Comparison of ENCODE assay signal across 1 cellular context in the genomic region with DNA sequence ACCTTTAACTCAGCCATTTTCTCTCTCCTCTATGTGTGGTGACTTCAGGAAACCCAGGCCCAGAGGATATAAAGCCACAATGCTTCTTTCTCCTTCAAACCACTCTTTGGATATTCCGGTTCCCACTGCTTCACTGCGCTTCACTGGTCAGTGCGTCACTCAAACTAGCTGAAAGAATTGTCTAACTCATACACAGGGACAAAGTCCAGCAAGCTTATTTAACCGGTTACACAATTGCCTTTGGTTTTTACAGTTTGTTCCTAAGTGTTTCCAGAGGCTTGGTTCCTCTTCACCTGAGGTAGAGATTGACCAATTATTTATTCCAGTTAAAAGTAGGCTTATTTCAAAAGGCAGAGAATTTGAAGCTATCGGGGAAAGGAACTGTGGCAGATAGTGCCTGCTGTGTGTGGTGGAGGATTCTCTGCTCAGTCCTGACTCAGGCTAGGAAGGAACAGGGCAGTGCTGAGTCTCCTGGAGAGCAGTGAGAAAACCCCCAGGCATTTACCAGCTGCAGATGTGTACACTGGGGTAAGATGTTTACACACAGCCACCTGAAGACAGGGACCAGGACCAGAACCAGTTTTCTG.
TF ChIP-seq lines count a peak whose summit lies in the region.

A gene with protein sequence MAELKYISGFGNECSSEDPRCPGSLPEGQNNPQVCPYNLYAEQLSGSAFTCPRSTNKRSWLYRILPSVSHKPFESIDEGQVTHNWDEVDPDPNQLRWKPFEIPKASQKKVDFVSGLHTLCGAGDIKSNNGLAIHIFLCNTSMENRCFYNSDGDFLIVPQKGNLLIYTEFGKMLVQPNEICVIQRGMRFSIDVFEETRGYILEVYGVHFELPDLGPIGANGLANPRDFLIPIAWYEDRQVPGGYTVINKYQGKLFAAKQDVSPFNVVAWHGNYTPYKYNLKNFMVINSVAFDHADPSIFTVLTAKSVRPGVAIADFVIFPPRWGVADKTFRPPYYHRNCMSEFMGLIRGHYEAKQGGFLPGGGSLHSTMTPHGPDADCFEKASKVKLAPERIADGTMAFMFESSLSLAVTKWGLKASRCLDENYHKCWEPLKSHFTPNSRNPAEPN (minus strand): TSS at position 145 of the 587 bp plus-strand sequence. CDS start 128 bp downstream, at position 17.

TF ChIP-seq in HepG2, 621 proteins besides CTCF, POLR2A, EP300 and RAD21 (continued from another document and continues in another):
- TF ChIP-seq MLXIP (CRISPR knock-in tag; IDR thresholded peaks at IDR 0.05; ENCODE audit: borderline replicate concordance) (no peak; the same call in 1 of the 2 replicates), MYNN (CRISPR knock-in tag; IDR thresholded peaks at IDR 0.05; ENCODE audit: low read depth) (no peak), ZNF607 (CRISPR knock-in tag; IDR thresholded peaks at IDR 0.05; ENCODE audit: borderline replicate concordance) (no peak; the same call in 1 of the 2 replicates), ZNF772 (CRISPR knock-in tag; IDR thresholded peaks at IDR 0.05) (no peak), ZNF547 (CRISPR knock-in tag; IDR thresholded peaks at IDR 0.05) (no peak), ZNF737 (CRISPR knock-in tag; IDR thresholded peaks at IDR 0.05; ENCODE audit: borderline replicate concordance) (no peak), CENPBD1 (CRISPR knock-in tag; IDR thresholded peaks at IDR 0.05; ENCODE audit: borderline replicate concordance, low read depth) (no peak), ZNF33A (CRISPR knock-in tag; IDR thresholded peaks at IDR 0.05; ENCODE audit: borderline replicate concordance) (peak; percentile 85; the same call in 1 of the 2 replicates), KDM5B (CRISPR knock-in tag; IDR thresholded peaks at IDR 0.05; ENCODE audit: borderline replicate concordance) (no peak), THAP7 (CRISPR knock-in tag; IDR thresholded peaks at IDR 0.05) (no peak), MXD4 (CRISPR knock-in tag; IDR thresholded peaks at IDR 0.05) (no peak), MED1 (CRISPR knock-in tag; IDR thresholded peaks at IDR 0.05) (peak; percentile 91), POLR2AphosphoS5 (IDR thresholded peaks at IDR 0.05; ENCODE audit: low read depth, low read length) (peak; percentile 97), ZBTB37 (CRISPR knock-in tag; IDR thresholded peaks at IDR 0.05) (no peak), ZNF749 (CRISPR knock-in tag; IDR thresholded peaks at IDR 0.05; ENCODE audit: borderline replicate concordance) (no peak), USF2 (IDR thresholded peaks at IDR 0.05; ENCODE audit: low read depth, low read length) (no peak), USF2 (CRISPR knock-in tag; IDR thresholded peaks at IDR 0.05; ENCODE audit: borderline replicate concordance) (no peak)
- TF ChIP-seq, protein P1, sequence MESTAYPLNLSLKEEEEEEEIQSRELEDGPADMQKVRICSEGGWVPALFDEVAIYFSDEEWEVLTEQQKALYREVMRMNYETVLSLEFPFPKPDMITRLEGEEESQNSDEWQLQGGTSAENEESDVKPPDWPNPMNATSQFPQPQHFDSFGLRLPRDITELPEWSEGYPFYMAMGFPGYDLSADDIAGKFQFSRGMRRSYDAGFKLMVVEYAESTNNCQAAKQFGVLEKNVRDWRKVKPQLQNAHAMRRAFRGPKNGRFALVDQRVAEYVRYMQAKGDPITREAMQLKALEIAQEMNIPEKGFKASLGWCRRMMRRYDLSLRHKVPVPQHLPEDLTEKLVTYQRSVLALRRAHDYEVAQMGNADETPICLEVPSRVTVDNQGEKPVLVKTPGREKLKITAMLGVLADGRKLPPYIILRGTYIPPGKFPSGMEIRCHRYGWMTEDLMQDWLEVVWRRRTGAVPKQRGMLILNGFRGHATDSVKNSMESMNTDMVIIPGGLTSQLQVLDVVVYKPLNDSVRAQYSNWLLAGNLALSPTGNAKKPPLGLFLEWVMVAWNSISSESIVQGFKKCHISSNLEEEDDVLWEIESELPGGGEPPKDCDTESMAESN (CRISPR knock-in tag; conservative IDR thresholded peaks at IDR 0.05) = peak; percentile 55; the same call in 1 of the 2 replicates
- TF ChIP-seq, protein P2, sequence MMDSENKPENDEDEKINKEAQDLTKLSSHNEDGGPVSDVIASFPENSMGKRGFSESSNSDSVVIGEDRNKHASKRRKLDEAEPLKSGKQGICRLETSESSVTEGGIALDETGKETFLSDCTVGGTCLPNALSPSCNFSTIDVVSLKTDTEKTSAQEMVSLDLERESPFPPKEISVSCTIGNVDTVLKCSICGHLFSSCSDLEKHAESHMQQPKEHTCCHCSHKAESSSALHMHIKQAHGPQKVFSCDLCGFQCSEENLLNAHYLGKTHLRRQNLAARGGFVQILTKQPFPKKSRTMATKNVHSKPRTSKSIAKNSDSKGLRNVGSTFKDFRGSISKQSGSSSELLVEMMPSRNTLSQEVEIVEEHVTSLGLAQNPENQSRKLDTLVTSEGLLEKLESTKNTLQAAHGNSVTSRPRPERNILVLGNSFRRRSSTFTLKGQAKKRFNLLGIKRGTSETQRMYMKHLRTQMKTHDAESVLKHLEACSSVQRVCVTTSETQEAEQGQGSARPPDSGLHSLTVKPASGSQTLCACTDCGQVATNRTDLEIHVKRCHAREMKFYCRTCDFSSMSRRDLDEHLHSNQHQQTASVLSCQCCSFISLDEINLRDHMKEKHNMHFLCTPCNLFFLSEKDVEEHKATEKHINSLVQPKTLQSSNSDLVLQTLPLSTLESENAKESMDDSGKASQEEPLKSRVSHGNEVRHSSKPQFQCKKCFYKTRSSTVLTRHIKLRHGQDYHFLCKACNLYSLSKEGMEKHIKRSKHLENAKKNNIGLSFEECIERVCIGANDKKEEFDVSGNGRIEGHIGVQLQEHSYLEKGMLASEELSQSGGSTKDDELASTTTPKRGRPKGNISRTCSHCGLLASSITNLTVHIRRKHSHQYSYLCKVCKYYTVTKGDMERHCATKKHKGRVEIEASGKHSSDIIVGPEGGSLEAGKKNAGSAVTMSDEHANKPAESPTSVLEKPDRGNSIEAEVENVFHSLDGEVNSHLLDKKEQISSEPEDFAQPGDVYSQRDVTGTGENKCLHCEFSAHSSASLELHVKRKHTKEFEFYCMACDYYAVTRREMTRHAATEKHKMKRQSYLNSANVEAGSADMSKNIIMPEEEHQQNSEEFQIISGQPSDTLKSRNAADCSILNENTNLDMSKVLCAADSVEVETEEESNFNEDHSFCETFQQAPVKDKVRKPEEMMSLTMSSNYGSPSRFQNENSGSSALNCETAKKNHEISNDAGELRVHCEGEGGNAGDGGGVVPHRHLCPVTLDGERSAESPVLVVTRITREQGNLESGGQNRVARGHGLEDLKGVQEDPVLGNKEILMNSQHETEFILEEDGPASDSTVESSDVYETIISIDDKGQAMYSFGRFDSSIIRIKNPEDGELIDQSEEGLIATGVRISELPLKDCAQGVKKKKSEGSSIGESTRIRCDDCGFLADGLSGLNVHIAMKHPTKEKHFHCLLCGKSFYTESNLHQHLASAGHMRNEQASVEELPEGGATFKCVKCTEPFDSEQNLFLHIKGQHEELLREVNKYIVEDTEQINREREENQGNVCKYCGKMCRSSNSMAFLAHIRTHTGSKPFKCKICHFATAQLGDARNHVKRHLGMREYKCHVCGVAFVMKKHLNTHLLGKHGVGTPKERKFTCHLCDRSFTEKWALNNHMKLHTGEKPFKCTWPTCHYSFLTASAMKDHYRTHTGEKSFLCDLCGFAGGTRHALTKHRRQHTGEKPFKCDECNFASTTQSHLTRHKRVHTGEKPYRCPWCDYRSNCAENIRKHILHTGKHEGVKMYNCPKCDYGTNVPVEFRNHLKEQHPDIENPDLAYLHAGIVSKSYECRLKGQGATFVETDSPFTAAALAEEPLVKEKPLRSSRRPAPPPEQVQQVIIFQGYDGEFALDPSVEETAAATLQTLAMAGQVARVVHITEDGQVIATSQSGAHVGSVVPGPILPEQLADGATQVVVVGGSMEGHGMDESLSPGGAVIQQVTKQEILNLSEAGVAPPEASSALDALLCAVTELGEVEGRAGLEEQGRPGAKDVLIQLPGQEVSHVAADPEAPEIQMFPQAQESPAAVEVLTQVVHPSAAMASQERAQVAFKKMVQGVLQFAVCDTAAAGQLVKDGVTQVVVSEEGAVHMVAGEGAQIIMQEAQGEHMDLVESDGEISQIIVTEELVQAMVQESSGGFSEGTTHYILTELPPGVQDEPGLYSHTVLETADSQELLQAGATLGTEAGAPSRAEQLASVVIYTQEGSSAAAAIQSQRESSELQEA (CRISPR knock-in tag; IDR thresholded peaks at IDR 0.05; ENCODE audit: not compliant biosample characterization) = no peak
- TF ChIP-seq, protein P3, sequence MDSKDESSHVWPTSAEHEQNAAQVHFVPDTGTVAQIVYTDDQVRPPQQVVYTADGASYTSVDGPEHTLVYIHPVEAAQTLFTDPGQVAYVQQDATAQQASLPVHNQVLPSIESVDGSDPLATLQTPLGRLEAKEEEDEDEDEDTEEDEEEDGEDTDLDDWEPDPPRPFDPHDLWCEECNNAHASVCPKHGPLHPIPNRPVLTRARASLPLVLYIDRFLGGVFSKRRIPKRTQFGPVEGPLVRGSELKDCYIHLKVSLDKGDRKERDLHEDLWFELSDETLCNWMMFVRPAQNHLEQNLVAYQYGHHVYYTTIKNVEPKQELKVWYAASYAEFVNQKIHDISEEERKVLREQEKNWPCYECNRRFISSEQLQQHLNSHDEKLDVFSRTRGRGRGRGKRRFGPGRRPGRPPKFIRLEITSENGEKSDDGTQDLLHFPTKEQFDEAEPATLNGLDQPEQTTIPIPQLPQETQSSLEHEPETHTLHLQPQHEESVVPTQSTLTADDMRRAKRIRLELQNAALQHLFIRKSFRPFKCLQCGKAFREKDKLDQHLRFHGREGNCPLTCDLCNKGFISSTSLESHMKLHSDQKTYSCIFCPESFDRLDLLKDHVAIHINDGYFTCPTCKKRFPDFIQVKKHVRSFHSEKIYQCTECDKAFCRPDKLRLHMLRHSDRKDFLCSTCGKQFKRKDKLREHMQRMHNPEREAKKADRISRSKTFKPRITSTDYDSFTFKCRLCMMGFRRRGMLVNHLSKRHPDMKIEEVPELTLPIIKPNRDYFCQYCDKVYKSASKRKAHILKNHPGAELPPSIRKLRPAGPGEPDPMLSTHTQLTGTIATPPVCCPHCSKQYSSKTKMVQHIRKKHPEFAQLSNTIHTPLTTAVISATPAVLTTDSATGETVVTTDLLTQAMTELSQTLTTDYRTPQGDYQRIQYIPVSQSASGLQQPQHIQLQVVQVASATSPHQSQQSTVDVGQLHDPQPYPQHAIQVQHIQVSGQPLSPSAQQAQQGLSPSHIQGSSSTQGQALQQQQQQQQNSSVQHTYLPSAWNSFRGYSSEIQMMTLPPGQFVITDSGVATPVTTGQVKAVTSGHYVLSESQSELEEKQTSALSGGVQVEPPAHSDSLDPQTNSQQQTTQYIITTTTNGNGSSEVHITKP (CRISPR knock-in tag; IDR thresholded peaks at IDR 0.05; ENCODE audit: low read depth) = no peak
- TF ChIP-seq, protein P4, sequence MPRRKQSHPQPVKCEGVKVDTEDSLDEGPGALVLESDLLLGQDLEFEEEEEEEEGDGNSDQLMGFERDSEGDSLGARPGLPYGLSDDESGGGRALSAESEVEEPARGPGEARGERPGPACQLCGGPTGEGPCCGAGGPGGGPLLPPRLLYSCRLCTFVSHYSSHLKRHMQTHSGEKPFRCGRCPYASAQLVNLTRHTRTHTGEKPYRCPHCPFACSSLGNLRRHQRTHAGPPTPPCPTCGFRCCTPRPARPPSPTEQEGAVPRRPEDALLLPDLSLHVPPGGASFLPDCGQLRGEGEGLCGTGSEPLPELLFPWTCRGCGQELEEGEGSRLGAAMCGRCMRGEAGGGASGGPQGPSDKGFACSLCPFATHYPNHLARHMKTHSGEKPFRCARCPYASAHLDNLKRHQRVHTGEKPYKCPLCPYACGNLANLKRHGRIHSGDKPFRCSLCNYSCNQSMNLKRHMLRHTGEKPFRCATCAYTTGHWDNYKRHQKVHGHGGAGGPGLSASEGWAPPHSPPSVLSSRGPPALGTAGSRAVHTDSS (CRISPR knock-in tag; conservative IDR thresholded peaks at IDR 0.05) = no peak
